ENCODE assay signal across 24 cellular contexts in the genomic region with DNA sequence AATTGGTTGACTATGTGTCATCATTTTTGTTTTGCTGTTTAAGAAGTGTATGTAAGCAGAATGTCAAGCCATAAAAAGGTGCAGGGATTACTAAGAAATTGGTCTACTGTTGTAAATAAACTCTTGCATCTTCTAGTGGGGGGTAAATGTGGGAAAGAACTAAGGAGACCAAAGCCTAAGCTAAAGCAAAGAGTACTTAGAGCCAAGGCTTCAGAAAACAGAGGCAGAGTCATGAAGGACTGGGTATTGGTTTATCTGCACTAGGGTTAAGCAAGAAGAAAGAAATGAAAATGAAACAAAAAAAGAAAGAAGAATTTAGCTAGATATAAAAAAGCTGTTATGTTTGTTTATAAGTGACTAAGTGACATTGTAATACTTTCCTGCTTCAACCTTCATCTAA.
"Had no signal": no experiment of that assay in that cellular context is flagged by ENCODE, and none has a peak within 500 bp of the region (broad histone marks: within the 10 kb centered on the region; RNA-seq: fewer than 3 reads in every experiment).

No MANE protein-coding gene starts in this region.

- H3K27ac ChIP-seq: cardiac muscle cell, PC-9 had no signal

- FAIRE-seq: astrocyte had no signal

- H3K4me3 ChIP-seq: cardiac muscle cell, PC-9 had no signal

- H2AFZ ChIP-seq: PC-9 had no signal

- H3K4me2 ChIP-seq: PC-9 had no signal

- H3K27ac Mint-ChIP-seq: activated CD8-positive, alpha-beta memory T cell treated with anti-CD3 and anti-CD28 coated beads, Interleukin-2, amount 10 ng/mL, durations not matched to agents 7 days and 5 days; activated naive CD4-positive, alpha-beta T cell treated with anti-CD3 and anti-CD28 coated beads, Interleukin-2, amount 50 U/mL, for 72 hours; activated T-cell treated with anti-CD3 and anti-CD28 coated beads, Interleukin-2, amount 50 U/mL, for 24 hours; brain; T-helper 1 cell treated with Interleukin-12 subunit alpha and Interleukin-12 subunit beta and Interleukin-4 antibody, amounts not matched to agents 30 μg/mL and 1 μg/mL, for 36 hours; WTC11 had no signal

- DNase-seq: activated CD4-positive, alpha-beta T cell treated with anti-CD3 and anti-CD28 coated beads for 48 hours; activated CD4-positive, alpha-beta T cell treated with anti-CD3 and anti-CD28 coated beads, Interleukin-2, amount 50 U/mL, for 4 hours; activated CD4-positive, CD25-positive, alpha-beta regulatory T cell treated with anti-CD3 and anti-CD28 coated beads, Interleukin-2, amount 50 U/mL, for 72 hours; activated CD8-positive, alpha-beta memory T cell treated with anti-CD3 and anti-CD28 coated beads, Interleukin-2, amount 10 ng/mL, durations not matched to agents 7 days and 5 days; activated effector memory CD4-positive, alpha-beta T cell treated with anti-CD3 and anti-CD28 coated beads, Interleukin-2, amount 50 U/mL, for 16 hours; activated naive CD4-positive, alpha-beta T cell treated with Interleukin-2 at 50 U/mL for 16 hours; activated T-cell treated with anti-CD3 and anti-CD28 coated beads, Interleukin-2, amount 50 U/mL, for 24 hours; amygdala; Karpas-422; NCI-H1092; NCI-H1417; NCI-H1930; NCI-H2171; NCI-H226; NCI-H526; NCI-H774; PC-9; SHP77 treated with DMSO at 0.1 percent for 48 hours had no signal

- H3K27me3 ChIP-seq: cardiac muscle cell had no signal

- H3K36me3 ChIP-seq: cardiac muscle cell had no signal

- H3K27me3 Mint-ChIP-seq: activated CD8-positive, alpha-beta memory T cell treated with anti-CD3 and anti-CD28 coated beads, Interleukin-2, amount 10 ng/mL, durations not matched to agents 7 days and 5 days; activated T-cell treated with anti-CD3 and anti-CD28 coated beads, Interleukin-2, amount 50 U/mL, for 24 hours had no signal

- H3K9me3 Mint-ChIP-seq: brain had no signal

- H3K4me1 Mint-ChIP-seq: activated CD8-positive, alpha-beta memory T cell treated with anti-CD3 and anti-CD28 coated beads, Interleukin-2, amount 10 ng/mL, durations not matched to agents 7 days and 5 days; brain had no signal

- H3K36me3 Mint-ChIP-seq: activated CD8-positive, alpha-beta memory T cell treated with anti-CD3 and anti-CD28 coated beads, Interleukin-2, amount 10 ng/mL, durations not matched to agents 7 days and 5 days; activated naive CD4-positive, alpha-beta T cell treated with anti-CD3 and anti-CD28 coated beads, Interleukin-2, amount 50 U/mL, for 72 hours; brain; WTC11 had no signal

- ATAC-seq: activated CD8-positive, alpha-beta memory T cell treated with anti-CD3 and anti-CD28 coated beads, Interleukin-2, amount 10 ng/mL, durations not matched to agents 7 days and 5 days; activated naive CD4-positive, alpha-beta T cell treated with anti-CD3 and anti-CD28 coated beads, Interleukin-2, amount 50 U/mL, for 72 hours; WTC11 had no signal

- H3K4me3 Mint-ChIP-seq: activated CD8-positive, alpha-beta memory T cell treated with anti-CD3 and anti-CD28 coated beads, Interleukin-2, amount 10 ng/mL, durations not matched to agents 7 days and 5 days; activated T-cell treated with anti-CD3 and anti-CD28 coated beads, Interleukin-2, amount 50 U/mL, for 24 hours; brain; T-helper 1 cell treated with Interleukin-12 subunit alpha and Interleukin-12 subunit beta and Interleukin-4 antibody, amounts not matched to agents 30 μg/mL and 1 μg/mL, for 36 hours; WTC11 had no signal
